Comparison of ENCODE assay signal across 8 cellular contexts in genomic region chr17:50918933-50919296, GRCh38. TPM values are rescaled to one million over a fixed set of nuclear protein-coding genes. Genes with fewer than 3 reads are reported as not detected.
A peak's percentile ranks its signal among the peaks of the same experiment; 100 is the strongest.
DNase-seq lines count a peak whose midpoint lies in the region; ATAC-seq and TF ChIP-seq lines count a peak whose summit lies in the region.

No MANE protein-coding gene starts in this region.

- no peak overlapping the region for H3K4me3 Mint-ChIP-seq in nephron

- H3K36me3 Mint-ChIP-seq in nephron (ENCODE audit: low read depth): no peaks in the 10 kb centered on the region

- peak overlapping the region; percentile 10 to 23 for H3K27ac ChIP-seq in aorta (ENCODE audit: low read depth in 1 of 2, low read length in 2 of 2)

- DNase-seq in Right ventricle myocardium superior (peak; percentile 33), cardiac septum (ENCODE audit: low spot score) (no peak), cerebellum (ENCODE audit: low spot score) (peak; percentile 45), aorta (no peak), cortex of kidney (lab: John Stamatoyannopoulos, UW) (no peak)

- peaks cover 44% of the 10 kb centered on the region for H3K4me1 Mint-ChIP-seq in nephron

- ATAC-seq in Right ventricle myocardium superior (ENCODE audit: poor library complexity) (no peak), aorta (ENCODE audit: low FRiP score) (peak; percentile 2), GM21825 (IDR thresholded peaks at IDR 0.05; ENCODE audit: unreplicated experiment) (no peak), GM18858 (IDR thresholded peaks at IDR 0.05; ENCODE audit: unreplicated experiment) (no peak)

- WGBS in aorta, 2 donors: 37 to 44% methylated on average over 5 of the region's 5 CpGs

- no peak for TF ChIP-seq CTCF in nephron (IDR thresholded peaks at IDR 0.05; ENCODE audit: unreplicated experiment in 3 of 3)

- H3K27ac Mint-ChIP-seq in nephron: peak overlapping the region; percentile 86 to 92 (median 91)

- no peaks in the 10 kb centered on the region for H3K9me3 Mint-ChIP-seq in nephron

- no peak overlapping the region for H3K4me3 ChIP-seq in aorta (ENCODE audit: low read length in 2 of 2)

- no peaks in the 10 kb centered on the region for H3K27me3 ChIP-seq in aorta (ENCODE audit: control insufficient read depth in 1 of 2, insufficient read depth in 2 of 2, low read length in 1 of 2)

- H3K36me3 ChIP-seq in aorta (ENCODE audit: control insufficient read depth in 1 of 2, insufficient read depth in 2 of 2, low read length in 1 of 2): no peaks in the 10 kb centered on the region

- intact Hi-C loops in Right ventricle myocardium superior (cut with DNase I) (no loop called here), cardiac septum (cut with DNase I) (no loop called here), aorta (cut with DNase I) (no loop called here)

- H3K27me3 Mint-ChIP-seq in nephron (ENCODE audit: low read depth): peaks cover 19% of the 10 kb centered on the region

- H3K4me1 ChIP-seq in aorta (ENCODE audit: control insufficient read depth in 1 of 2, insufficient read depth in 2 of 2, low read length in 2 of 2): no peaks in the 10 kb centered on the region

- H3K9me3 ChIP-seq in aorta (ENCODE audit: control insufficient read depth, low read length): no peaks in the 10 kb centered on the region

RNA-seq across cellular contexts. Expression of gene TOB1, which starts 52.8 kb away (rescaled TPM):
- total RNA-seq in Right ventricle myocardium superior (83.8 TPM), cardiac septum (71.1 TPM), cerebellum (13.0 TPM), aorta (10 to 100 TPM; 42.0 to 55.2 TPM)
- polyA plus RNA-seq in aorta: 10 to 100 TPM; 24.0 to 39.8 TPM

Comparison
In these comparisons a context has a peak if more than half of its experiments do, and no peak if none do; other contexts are left out.
1. DNase-seq: peak in Right ventricle myocardium superior (single experiment) and cerebellum (single experiment); none in cardiac septum (single experiment), aorta (0 of 2) and cortex of kidney (single experiment).